Comparison of ENCODE assay signal across 11 cellular contexts in the genomic region with DNA sequence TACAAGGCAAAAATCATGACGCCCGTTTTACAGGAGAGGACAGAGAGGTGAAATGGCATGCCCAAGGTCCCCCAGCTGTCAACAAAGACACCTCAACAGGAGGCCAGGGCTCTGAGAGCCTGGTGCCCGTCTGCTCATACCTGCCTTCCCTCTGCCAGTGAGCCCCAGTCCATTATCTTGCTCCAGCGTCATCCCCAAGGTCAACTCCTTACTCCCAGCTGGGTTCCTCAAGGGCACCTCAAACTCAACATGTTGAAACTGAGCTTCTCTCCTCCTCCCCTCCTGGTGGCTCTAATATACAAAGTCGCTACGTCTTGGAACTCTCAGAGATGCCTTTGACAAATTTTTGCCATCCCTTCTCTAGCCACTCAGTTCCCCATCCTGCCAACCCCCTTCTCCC. TPM values are rescaled to one million over a fixed set of nuclear protein-coding genes. Genes with fewer than 3 reads are reported as not detected.
DNase-seq lines count a peak whose midpoint lies in the region; ATAC-seq and TF ChIP-seq lines count a peak whose summit lies in the region.
"Had no signal": no experiment of that assay in that cellular context is flagged by ENCODE, and none has a peak within 500 bp of the region (broad histone marks: within the 10 kb centered on the region; RNA-seq: fewer than 3 reads in every experiment).

No MANE protein-coding gene starts in this region.

- H3K27me3 ChIP-seq in DOHH2 (ENCODE audit: control insufficient read depth, low read length) (no peaks in the 10 kb centered on the region), Peyer's patch (no peaks in the 10 kb centered on the region), colonic mucosa (no peaks in the 10 kb centered on the region), osteoblast (ENCODE audit: insufficient read depth, low read length) (peaks cover 4% of the 10 kb centered on the region)

- peaks cover 61% of the 10 kb centered on the region for H3K4me1 ChIP-seq in DOHH2 (ENCODE audit: control insufficient read depth, low read length)
- H3K4me1 ChIP-seq in Peyer's patch, result peaks cover 0 to 55% (median 28%) of the 10 kb centered on the region in 4 donors
- peaks cover 7% of the 10 kb centered on the region for H3K4me1 ChIP-seq in colonic mucosa
- H3K4me1 ChIP-seq in osteoblast (ENCODE audit: insufficient read depth, low read length), result peaks cover 22% of the 10 kb centered on the region

- no peaks in the 10 kb centered on the region for H3K9me3 ChIP-seq in DOHH2 (ENCODE audit: control insufficient read depth, insufficient read depth, low read length)
- H3K9me3 ChIP-seq in Peyer's patch, result no peaks in the 10 kb centered on the region
- H3K9me3 ChIP-seq in colonic mucosa, result no peaks in the 10 kb centered on the region
- no peaks in the 10 kb centered on the region for H3K9me3 ChIP-seq in osteoblast (ENCODE audit: low read depth, low read length)

- TF ChIP-seq CTCF in DOHH2 (IDR thresholded peaks at IDR 0.05; ENCODE audit: low read depth, low read length, poor library complexity, severe bottlenecking), result no peak
- TF ChIP-seq CTCF in Peyer's patch (IDR thresholded peaks at IDR 0.05), result no peak
- no peak for TF ChIP-seq CTCF in colonic mucosa (IDR thresholded peaks at IDR 0.05)
- no peak for TF ChIP-seq CTCF in osteoblast (IDR thresholded peaks at IDR 0.05; ENCODE audit: extremely low read depth, low read depth, low read length)

- H3K9me2 ChIP-seq in DOHH2 (replicated peaks; ENCODE audit: control insufficient read depth, low read length), result no peaks in the 10 kb centered on the region

- H2AFZ ChIP-seq in osteoblast (ENCODE audit: low read length), result no peak overlapping the region

- peak overlapping the region; percentile 81 for H3K4me2 ChIP-seq in DOHH2 (ENCODE audit: low read length)
- no peak overlapping the region for H3K4me2 ChIP-seq in osteoblast (ENCODE audit: insufficient read depth, low read length)

- H4K20me1 ChIP-seq in DOHH2 (ENCODE audit: control insufficient read depth, insufficient read depth, low read depth, low read length), result no peaks in the 10 kb centered on the region
- no peaks in the 10 kb centered on the region for H4K20me1 ChIP-seq in osteoblast (ENCODE audit: insufficient read depth, low read length)

- H3F3A ChIP-seq in DOHH2 (ENCODE audit: control insufficient read depth, insufficient read depth), result peaks cover 8% of the 10 kb centered on the region

- no peak overlapping the region for H3K27ac ChIP-seq in DOHH2 (ENCODE audit: low read depth, low read length)
- H3K27ac ChIP-seq in Peyer's patch, result peak overlapping the region in 3 of 4 donors; percentile 40 to 86 (median 56)
- peak overlapping the region; percentile 27 for H3K27ac ChIP-seq in colonic mucosa
- H3K27ac ChIP-seq in osteoblast (ENCODE audit: low read depth, low read length), result no peak overlapping the region

- H3K9ac ChIP-seq in colonic mucosa (ENCODE audit: low read depth in 2 of 2, low read length in 2 of 2), result no peak overlapping the region

- H3K36me3 ChIP-seq in DOHH2 (ENCODE audit: control insufficient read depth, low read length) (peaks cover 15% of the 10 kb centered on the region; the same call in 1 of the 2 replicates), Peyer's patch (peaks cover 0 to 37% (median 0%) of the 10 kb centered on the region in 3 donors), colonic mucosa (no peaks in the 10 kb centered on the region), osteoblast (ENCODE audit: insufficient read depth, low read length) (no peaks in the 10 kb centered on the region)

- H3K4me3 ChIP-seq in DOHH2 (ENCODE audit: low read length) (no peak overlapping the region; the same call in 1 of the 2 replicates), Peyer's patch (no peak overlapping the region), colonic mucosa (no peak overlapping the region), osteoblast (ENCODE audit: insufficient read depth, low read length) (no peak overlapping the region)

- no peak for ATAC-seq in HG03196 (IDR thresholded peaks at IDR 0.05; ENCODE audit: unreplicated experiment)
- ATAC-seq in HG03039 (IDR thresholded peaks at IDR 0.05; ENCODE audit: unreplicated experiment), result no peak
- ATAC-seq: HCT116, sciatic nerve had no signal

- H3K79me2 ChIP-seq in DOHH2 (ENCODE audit: control insufficient read depth, low read length), result peaks cover 26% of the 10 kb centered on the region
- H3K79me2 ChIP-seq in osteoblast (ENCODE audit: insufficient read depth, low read length), result peaks cover 3% of the 10 kb centered on the region

- no peak for DNase-seq in Peyer's patch
- DNase-seq in colonic mucosa, result no peak
- DNase-seq in osteoblast (ENCODE audit: insufficient read length, low spot score, missing footprints), result peak; percentile 69
- no peak for DNase-seq in CD1c-positive myeloid dendritic cell (ENCODE audit: extremely low spot score)
- DNase-seq: amniotic stem cell, GF-D8 had no signal

- intact Hi-C loops in colonic mucosa (cut with DNase I), result no loop called here

- TF ChIP-seq POLR2A in Peyer's patch (IDR thresholded peaks at IDR 0.05), result no peak

RNA-seq across cellular contexts. Expression of a gene that starts 3.2 kb away (rescaled TPM):
- 100 to 1,000 TPM in 3 of 4 donors, 10 to 100 TPM in 1; 66.6 to 117 (median 109) TPM for total RNA-seq in Peyer's patch
- 10 to 100 TPM; 22.0 to 51.4 TPM for total RNA-seq in colonic mucosa
- total RNA-seq in osteoblast, result 90.1 and 92.8 TPM in 2 replicates

RNA-seq across cellular contexts. Expression of a gene that starts 8.9 kb away (rescaled TPM):
- 10 to 100 TPM; 32.2 to 48.9 (median 34.2) TPM for total RNA-seq in Peyer's patch
- 10 to 100 TPM; 25.8 to 33.8 TPM for total RNA-seq in colonic mucosa
- 12.1 and 18.5 TPM in 2 replicates for total RNA-seq in osteoblast

RNA-seq across cellular contexts. Expression of a gene that starts 16.1 kb away (rescaled TPM):
- 10 to 100 TPM in 3 of 4 donors, 1 to 10 TPM in 1; 5.0 to 20.1 (median 19.2) TPM for total RNA-seq in Peyer's patch
- 10 to 100 TPM; 32.0 to 46.5 TPM for total RNA-seq in colonic mucosa
- total RNA-seq in osteoblast, result 6.2 and 6.5 TPM in 2 replicates

RNA-seq across cellular contexts. Expression of a gene that starts 17.9 kb away (rescaled TPM):
- total RNA-seq in Peyer's patch (100 to 1,000 TPM in 2 of 4 donors, 10 to 100 TPM in 2; 56.9 to 150 (median 104) TPM), colonic mucosa (100 to 1,000 TPM in 1 of 2 donors, 10 to 100 TPM in 1; 98.3 to 104 TPM), osteoblast (230 and 239 TPM in 2 replicates)

RNA-seq across cellular contexts. Expression of a gene that starts 21.8 kb away (rescaled TPM):
- total RNA-seq in Peyer's patch (10 to 100 TPM; 20.3 to 39.1 (median 26.5) TPM), colonic mucosa (10 to 100 TPM; 49.5 to 76.5 TPM), osteoblast (23.2 and 23.3 TPM in 2 replicates)

Comparison
In these comparisons a context has a peak if more than half of its experiments do, and no peak if none do; other contexts are left out.
1. H3K27ac ChIP-seq: peak in Peyer's patch (3 of 4) and colonic mucosa (single experiment); none in DOHH2 (single experiment) and osteoblast (single experiment).